ENCODE assay signal across 10 cellular contexts in genomic region chr17:77422104-77422782, GRCh38.
DNase-seq lines count a peak whose midpoint lies in the region; ATAC-seq and TF ChIP-seq lines count a peak whose summit lies in the region.
"Had no signal": no experiment of that assay in that cellular context is flagged by ENCODE, and none has a peak within 500 bp of the region (broad histone marks: within the 10 kb centered on the region; RNA-seq: fewer than 3 reads in every experiment).

No MANE protein-coding gene starts in this region.

- intact Hi-C loops in CD8-positive, alpha-beta T cell (cut with DNase I, micrococcal nuclease), result no loop called here
- intact Hi-C loops in sigmoid colon (cut with DNase I), result no loop called here
- intact Hi-C loops in natural killer cell (cut with micrococcal nuclease), result no loop called here

- no peak for DNase-seq in CD8-positive, alpha-beta T cell
- peak; percentile 53 for DNase-seq in RWPE1 (ENCODE audit: low spot score)
- DNase-seq in fibroblast of lung (ENCODE audit: low read depth in 2 of 2), result no peak
- DNase-seq in sigmoid colon, result peak; percentile 79
- DNase-seq in medulla oblongata (ENCODE audit: extremely low spot score), result no peak
- DNase-seq in natural killer cell, result no peak
- DNase-seq: activated effector memory CD4-positive, alpha-beta T cell treated with Interleukin-2 at 50 U/mL for 16 hours; midbrain had no signal

- H3K27ac ChIP-seq in CD8-positive, alpha-beta T cell (ENCODE audit: low read depth, low read length), result no peak overlapping the region
- H3K27ac ChIP-seq in RWPE1 (peak overlapping the region; percentile 98), fibroblast of lung (ENCODE audit: insufficient read depth, low read length) (peak overlapping the region; percentile 96), sigmoid colon (peak overlapping the region; percentile 96 to 100 (median 98))

- TF ChIP-seq EP300 in sigmoid colon (IDR thresholded peaks at IDR 0.05), result no peak

- CTCF ChIA-PET in CD8-positive, alpha-beta T cell (lab: Charles Lee), result interaction anchor here (0.6 to 4.9 kb wide), 11 partner anchors 8 to 534 kb away, joined by 3 to 32 read pairs (median 7); no protein-coding TSS in a partner anchor
- CTCF ChIA-PET in RWPE1 (lab: Yijun Ruan, JAX), result interaction anchor here (0.6 kb wide), 1 partner anchor 106 kb away, joined by 3 read pairs; no protein-coding TSS in a partner anchor

- ATAC-seq in CD8-positive, alpha-beta T cell, result no peak
- ATAC-seq in GM21576 (IDR thresholded peaks at IDR 0.05; ENCODE audit: unreplicated experiment) (no peak), HG03108 (IDR thresholded peaks at IDR 0.05; ENCODE audit: unreplicated experiment) (no peak), natural killer cell (no peak)

- H3K36me3 Mint-ChIP-seq in CD8-positive, alpha-beta T cell, result peaks cover 9% of the 10 kb centered on the region
- H3K36me3 Mint-ChIP-seq in natural killer cell, result no peaks in the 10 kb centered on the region

- WGBS in sigmoid colon, 2 donors, result 93 to 95% methylated on average over 18 of the region's 18 CpGs

- H3K4me1 ChIP-seq in CD8-positive, alpha-beta T cell (ENCODE audit: insufficient read depth, low read length), result peaks cover 75% of the 10 kb centered on the region
- peaks cover 69% of the 10 kb centered on the region for H3K4me1 ChIP-seq in fibroblast of lung (ENCODE audit: control insufficient read depth, extremely low read depth, insufficient read depth, low read length)
- H3K4me1 ChIP-seq in sigmoid colon, result peaks cover 0 to 99% (median 97%) of the 10 kb centered on the region in 4 donors

- H3K4me1 Mint-ChIP-seq in CD8-positive, alpha-beta T cell (ENCODE audit: low read depth), result peaks cover 69% of the 10 kb centered on the region
- peaks cover 36 to 50% of the 10 kb centered on the region in 2 donors for H3K4me1 Mint-ChIP-seq in natural killer cell

- no peaks in the 10 kb centered on the region for H3K27me3 Mint-ChIP-seq in CD8-positive, alpha-beta T cell (ENCODE audit: low read depth)
- no peaks in the 10 kb centered on the region for H3K27me3 Mint-ChIP-seq in natural killer cell (ENCODE audit: low read depth in 2 of 2)

- no peak for TF ChIP-seq CTCF in CD8-positive, alpha-beta T cell (IDR thresholded peaks at IDR 0.05)
- no peak for TF ChIP-seq CTCF in RWPE1 (conservative IDR thresholded peaks at IDR 0.05; ENCODE audit: low read depth)
- no peak for TF ChIP-seq CTCF in fibroblast of lung (conservative IDR thresholded peaks at IDR 0.05 in 1 of 2, IDR thresholded peaks at IDR 0.05 in 1 of 2; ENCODE audit: low read depth in 1 of 2, low read length in 2 of 2)
- TF ChIP-seq CTCF in sigmoid colon (IDR thresholded peaks at IDR 0.05), result no peak
- no peak for TF ChIP-seq CTCF in natural killer cell (IDR thresholded peaks at IDR 0.05)

- H3K9me3 Mint-ChIP-seq in CD8-positive, alpha-beta T cell, result no peaks in the 10 kb centered on the region
- no peaks in the 10 kb centered on the region for H3K9me3 Mint-ChIP-seq in natural killer cell

- H3K27ac Mint-ChIP-seq in CD8-positive, alpha-beta T cell, result peak overlapping the region; percentile 74
- no peak overlapping the region for H3K27ac Mint-ChIP-seq in natural killer cell

- TF ChIP-seq POLR2A in sigmoid colon (IDR thresholded peaks at IDR 0.05), result no peak

- peaks cover 4% of the 10 kb centered on the region for H3K36me3 ChIP-seq in CD8-positive, alpha-beta T cell (ENCODE audit: insufficient read depth, low read length)
- peaks cover 4% of the 10 kb centered on the region for H3K36me3 ChIP-seq in fibroblast of lung (ENCODE audit: control insufficient read depth, insufficient read depth, low read length)
- H3K36me3 ChIP-seq in sigmoid colon, result no peaks in the 10 kb centered on the region

- no peak overlapping the region for H3K9ac ChIP-seq in fibroblast of lung (ENCODE audit: insufficient read depth, low read length)

- no peak overlapping the region for H3K4me3 ChIP-seq in CD8-positive, alpha-beta T cell (ENCODE audit: low read depth, low read length)
- H3K4me3 ChIP-seq in fibroblast of lung (replicated peaks in 1 of 4; ENCODE audit: control extremely low read depth in 1 of 4, insufficient read depth in 1 of 4, low read depth in 3 of 4, low read length in 4 of 4), result no peak overlapping the region
- no peak overlapping the region for H3K4me3 ChIP-seq in sigmoid colon

- H3K27me3 ChIP-seq in CD8-positive, alpha-beta T cell (ENCODE audit: insufficient read depth, low read length), result no peaks in the 10 kb centered on the region
- H3K27me3 ChIP-seq in fibroblast of lung (ENCODE audit: control insufficient read depth, insufficient read depth, low read length) (no peaks in the 10 kb centered on the region), sigmoid colon (no peaks in the 10 kb centered on the region)

- H3K4me3 Mint-ChIP-seq in CD8-positive, alpha-beta T cell, result no peak overlapping the region
- H3K4me3 Mint-ChIP-seq in natural killer cell, result no peak overlapping the region

- no peak overlapping the region for H2AFZ ChIP-seq in fibroblast of lung (ENCODE audit: low read length)

- H3K9me3 ChIP-seq in CD8-positive, alpha-beta T cell (ENCODE audit: low read length), result no peaks in the 10 kb centered on the region
- H3K9me3 ChIP-seq in fibroblast of lung (ENCODE audit: control insufficient read depth, insufficient read depth, low read depth, low read length) (no peaks in the 10 kb centered on the region), sigmoid colon (no peaks in the 10 kb centered on the region)

- H4K20me1 ChIP-seq in fibroblast of lung (ENCODE audit: control insufficient read depth, extremely low read depth, insufficient read depth, low read length), result no peaks in the 10 kb centered on the region

- no peak overlapping the region for H3K4me2 ChIP-seq in fibroblast of lung (ENCODE audit: extremely low read depth, insufficient read depth, low read length)

- peaks cover 78% of the 10 kb centered on the region for H3K79me2 ChIP-seq in fibroblast of lung (ENCODE audit: control insufficient read depth, insufficient read depth, low read length)

- POLR2A ChIA-PET in CD8-positive, alpha-beta T cell (lab: Charles Lee), result interaction anchor here (1.2 to 9.5 kb wide), 12 partner anchors 9 to 91 kb away, joined by 4 to 77 read pairs (median 14); no protein-coding TSS in a partner anchor
- POLR2A ChIA-PET in RWPE1 (lab: Yijun Ruan, JAX; ENCODE audit: low non-redundant PET), result no interaction called here

Comparison
In these comparisons a context has a peak if more than half of its experiments do, and no peak if none do; other contexts are left out.
1. DNase-seq: peak in RWPE1 (single experiment) and sigmoid colon (single experiment); none in CD8-positive, alpha-beta T cell (0 of 7), fibroblast of lung (0 of 2), medulla oblongata (single experiment) and natural killer cell (single experiment).